ENCODE assay signal across 20 cellular contexts in genomic region chr10:24570658-24571426, GRCh38.
DNase-seq lines count a peak whose midpoint lies in the region; ATAC-seq, FAIRE-seq and TF ChIP-seq lines count a peak whose summit lies in the region.
"Had no signal": no experiment of that assay in that cellular context is flagged by ENCODE, and none has a peak within 500 bp of the region (broad histone marks: within the 10 kb centered on the region; RNA-seq: fewer than 3 reads in every experiment).

No MANE protein-coding gene starts in this region.

- no peaks in the 10 kb centered on the region for H3K36me3 ChIP-seq in CD8-positive, alpha-beta memory T cell (ENCODE audit: insufficient read depth, low read length)
- no peaks in the 10 kb centered on the region for H3K36me3 ChIP-seq in GM23338 (ENCODE audit: insufficient read depth)
- no peaks in the 10 kb centered on the region for H3K36me3 ChIP-seq in esophagus muscularis mucosa
- H3K36me3 ChIP-seq in trophoblast cell (ENCODE audit: control insufficient read depth in 1 of 2, insufficient read depth in 2 of 2, low read length in 2 of 2) = no peaks in the 10 kb centered on the region
- no peaks in the 10 kb centered on the region for H3K36me3 ChIP-seq in endodermal cell (ENCODE audit: control insufficient read depth, insufficient read depth, low read length)
- H3K36me3 ChIP-seq: BE2C had no signal

- no peaks in the 10 kb centered on the region for H3K9me2 ChIP-seq in GM23338 (ENCODE audit: insufficient read depth)

- no peak overlapping the region for H3K14ac ChIP-seq in trophoblast cell (ENCODE audit: low read length)

- peaks cover 20 to 58% of the 10 kb centered on the region in 2 donors for H3K27me3 Mint-ChIP-seq in CD8-positive, alpha-beta memory T cell
- H3K27me3 Mint-ChIP-seq in GM23338 (ENCODE audit: insufficient read depth, low read depth, poor library complexity) (peaks cover 7% of the 10 kb centered on the region), endodermal cell (ENCODE audit: insufficient read depth) (peaks cover 2% of the 10 kb centered on the region)

- H3K9me3 ChIP-seq in CD8-positive, alpha-beta memory T cell (ENCODE audit: low read length) = no peaks in the 10 kb centered on the region
- H3K9me3 ChIP-seq in esophagus muscularis mucosa (no peaks in the 10 kb centered on the region), trophoblast cell (ENCODE audit: insufficient read depth, low read depth, low read length) (no peaks in the 10 kb centered on the region), endodermal cell (ENCODE audit: control insufficient read depth, low read length) (no peaks in the 10 kb centered on the region)
- H3K9me3 ChIP-seq: A549, BE2C, Caco-2 had no signal

- H2BK5ac ChIP-seq in trophoblast cell (ENCODE audit: low read depth, low read length, poor library complexity) = no peak overlapping the region

- no peaks in the 10 kb centered on the region for H3K79me2 ChIP-seq in GM23338 (replicated peaks; ENCODE audit: insufficient read depth)
- H3K79me2 ChIP-seq in trophoblast cell (ENCODE audit: control insufficient read depth, insufficient read depth, low read length, poor library complexity) = no peaks in the 10 kb centered on the region

- H2AFZ ChIP-seq in GM23338 = no peak overlapping the region
- no peak overlapping the region for H2AFZ ChIP-seq in trophoblast cell (ENCODE audit: insufficient read depth, low read length, poor library complexity)

- H3K23ac ChIP-seq in trophoblast cell (ENCODE audit: low read length) = no peak overlapping the region

- intact Hi-C loops in esophagus muscularis mucosa (cut with DNase I) = no loop called here

- ATAC-seq in GM23338 = no peak
- ATAC-seq: A549; CD8-positive, alpha-beta T cell had no signal

- no peaks in the 10 kb centered on the region for H3K79me1 ChIP-seq in trophoblast cell (ENCODE audit: low read length)

- H3K4me3 Mint-ChIP-seq in CD8-positive, alpha-beta memory T cell = no peak overlapping the region
- no peak overlapping the region for H3K4me3 Mint-ChIP-seq in GM23338
- H3K4me3 Mint-ChIP-seq in endodermal cell = no peak overlapping the region
- H3K4me3 Mint-ChIP-seq: CD8-positive, alpha-beta T cell; H9; IgD-negative memory B cell had no signal

- H3K4me1 ChIP-seq in CD8-positive, alpha-beta memory T cell (ENCODE audit: insufficient read depth, low read length) = no peaks in the 10 kb centered on the region
- H3K4me1 ChIP-seq in GM23338 (ENCODE audit: insufficient read depth) (no peaks in the 10 kb centered on the region), esophagus muscularis mucosa (no peaks in the 10 kb centered on the region), trophoblast cell (ENCODE audit: control insufficient read depth in 1 of 2, insufficient read depth in 2 of 2, low read length in 2 of 2) (no peaks in the 10 kb centered on the region), endodermal cell (ENCODE audit: control insufficient read depth, insufficient read depth, low read length) (no peaks in the 10 kb centered on the region)
- H3K4me1 ChIP-seq: A549, BE2C had no signal

- H3K9ac ChIP-seq in trophoblast cell (ENCODE audit: low read length) (no peak overlapping the region), endodermal cell (ENCODE audit: extremely low read depth, low read length, poor library complexity, severe bottlenecking) (no peak overlapping the region)
- H3K9ac ChIP-seq: KMS-11 had no signal

- POLR2A ChIA-PET in CD8-positive, alpha-beta memory T cell (lab: Charles Lee) = no interaction called here

- no peak overlapping the region for H3K4ac ChIP-seq in trophoblast cell (ENCODE audit: low read depth, low read length)

- no peak overlapping the region for H2BK12ac ChIP-seq in trophoblast cell (ENCODE audit: low read length)

- no peak overlapping the region for H4K12ac ChIP-seq in trophoblast cell (ENCODE audit: low read depth, low read length)

- H3F3A ChIP-seq in GM23338 (replicated peaks; ENCODE audit: low read depth) = no peaks in the 10 kb centered on the region

- no peaks in the 10 kb centered on the region for H3K27me3 ChIP-seq in CD8-positive, alpha-beta memory T cell (ENCODE audit: insufficient read depth, low read length, poor library complexity, severe bottlenecking)
- H3K27me3 ChIP-seq in GM23338 (ENCODE audit: insufficient read depth) = no peaks in the 10 kb centered on the region
- peaks cover 0 to 8% (median 0%) of the 10 kb centered on the region in 4 donors for H3K27me3 ChIP-seq in esophagus muscularis mucosa
- no peaks in the 10 kb centered on the region for H3K27me3 ChIP-seq in trophoblast cell (ENCODE audit: insufficient read depth, low read length)
- no peaks in the 10 kb centered on the region for H3K27me3 ChIP-seq in endodermal cell (ENCODE audit: control insufficient read depth, insufficient read depth, low read length, poor library complexity, severe bottlenecking)
- H3K27me3 ChIP-seq: BE2C had no signal

- H4K8ac ChIP-seq in trophoblast cell (ENCODE audit: low read depth, low read length) = no peak overlapping the region

- H3K4me1 Mint-ChIP-seq in CD8-positive, alpha-beta memory T cell = peaks cover 0 to 9% (median 4%) of the 10 kb centered on the region in 3 donors
- H3K4me1 Mint-ChIP-seq in GM23338 = peaks cover 12% of the 10 kb centered on the region
- H3K4me1 Mint-ChIP-seq in endodermal cell = peaks cover 5% of the 10 kb centered on the region

- peak overlapping the region; percentile 67 for H3K27ac ChIP-seq in CD8-positive, alpha-beta memory T cell (ENCODE audit: low read depth, low read length)
- H3K27ac ChIP-seq in GM23338 (ENCODE audit: low read depth) (no peak overlapping the region), esophagus muscularis mucosa (replicated peaks in 1 of 4) (no peak overlapping the region), trophoblast cell (ENCODE audit: low read depth, low read length) (no peak overlapping the region), endodermal cell (ENCODE audit: low read depth, low read length) (no peak overlapping the region)
- H3K27ac ChIP-seq: A549, C4-2B, HL-60, KMS-11 had no signal

- no peak for FAIRE-seq in H54 (lab: Jason Lieb, UNC)
- FAIRE-seq: A549, GM12892 had no signal

- CTCF ChIA-PET in CD8-positive, alpha-beta memory T cell (lab: Charles Lee) = no interaction called here

- no peak overlapping the region for H2BK120ac ChIP-seq in trophoblast cell (ENCODE audit: insufficient read depth, low read length, poor library complexity)

- no peak overlapping the region for H3K27ac Mint-ChIP-seq in CD8-positive, alpha-beta memory T cell
- H3K27ac Mint-ChIP-seq in GM23338 (no peak overlapping the region; the same call in 1 of the 2 replicates), endodermal cell (no peak overlapping the region)
- H3K27ac Mint-ChIP-seq: CD8-positive, alpha-beta T cell; H9; IgD-negative memory B cell had no signal

- H4K91ac ChIP-seq in trophoblast cell (ENCODE audit: low read depth, low read length) = no peak overlapping the region

- TF ChIP-seq POLR2A in esophagus muscularis mucosa (IDR thresholded peaks at IDR 0.05; ENCODE audit: low read depth) (no peak), H54 (IDR thresholded peaks at IDR 0.05; ENCODE audit: low read depth, low read length) (no peak)

- no peaks in the 10 kb centered on the region for H3K9me3 Mint-ChIP-seq in CD8-positive, alpha-beta memory T cell
- H3K9me3 Mint-ChIP-seq in GM23338 (peaks cover 5% of the 10 kb centered on the region; the same call in 2 of the 3 replicates), endodermal cell (no peaks in the 10 kb centered on the region)
- H3K9me3 Mint-ChIP-seq: CD8-positive, alpha-beta T cell; IgD-negative memory B cell had no signal

- H2AK5ac ChIP-seq in trophoblast cell (ENCODE audit: low read length) = no peak overlapping the region

- H3K4me3 ChIP-seq in CD8-positive, alpha-beta memory T cell (ENCODE audit: low read length) = no peak overlapping the region
- H3K4me3 ChIP-seq in GM23338 (no peak overlapping the region), esophagus muscularis mucosa (no peak overlapping the region), trophoblast cell (ENCODE audit: low read depth, low read length) (no peak overlapping the region), endodermal cell (ENCODE audit: low read length) (no peak overlapping the region)
- H3K4me3 ChIP-seq: A549 had no signal

- no peak for DNase-seq in CD8-positive, alpha-beta memory T cell
- DNase-seq in GM23338 (ENCODE audit: low spot score) (peak; percentile 17), esophagus muscularis mucosa (ENCODE audit: extremely low spot score) (peak; percentile 89), trophoblast cell (peak; percentile 82 to 88), H54 (ENCODE audit: insufficient read length, low spot score) (no peak), UCSD-AML1 (lab: John Stamatoyannopoulos, UW; ENCODE audit: unreplicated experiment) (no peak), GM20000 (ENCODE audit: low spot score) (no peak), endodermal cell (no peak)
- DNase-seq: BE2C; Caco-2; CD8-positive, alpha-beta T cell; DND-41; GDM1; H9 had no signal

- no peak for TF ChIP-seq CTCF in GM23338 (conservative IDR thresholded peaks at IDR 0.05; ENCODE audit: low read depth in 2 of 2)
- TF ChIP-seq CTCF in esophagus muscularis mucosa (IDR thresholded peaks at IDR 0.05) = no peak
- TF ChIP-seq CTCF in GM20000 (IDR thresholded peaks at IDR 0.05; ENCODE audit: extremely low read depth, missing control alignments) = no peak
- TF ChIP-seq CTCF in endodermal cell (conservative IDR thresholded peaks at IDR 0.05) = no peak

- no peak for TF ChIP-seq EP300 in esophagus muscularis mucosa (IDR thresholded peaks at IDR 0.05)

- 93% methylated on average over 8 of the region's 9 CpGs for WGBS in esophagus muscularis mucosa
- WGBS in trophoblast cell (ENCODE audit: extremely low coverage, insufficient coverage, insufficient read length) = no CpG with 5 or more reads among the region's 9 CpGs
- WGBS in endodermal cell (ENCODE audit: insufficient coverage in 1 of 2, insufficient read length in 1 of 2), 2 experiments = 92 to 94% methylated on average over 8 to 9 of the region's 9 CpGs

- H3K4me2 ChIP-seq in GM23338 (no peak overlapping the region), trophoblast cell (ENCODE audit: low read length) (no peak overlapping the region)
- H3K4me2 ChIP-seq: A549, KMS-11 had no signal

- H3K36me3 Mint-ChIP-seq in CD8-positive, alpha-beta memory T cell = peaks cover 0 to 3% (median 0%) of the 10 kb centered on the region in 3 donors
- H3K36me3 Mint-ChIP-seq in GM23338 (ENCODE audit: low read depth) (no peaks in the 10 kb centered on the region; the same call in 2 of the 3 replicates), endodermal cell (ENCODE audit: low read depth) (no peaks in the 10 kb centered on the region)
- H3K36me3 Mint-ChIP-seq: CD8-positive, alpha-beta T cell had no signal

- no peaks in the 10 kb centered on the region for H4K20me1 ChIP-seq in GM23338 (replicated peaks; ENCODE audit: insufficient read depth)

- H3K18ac ChIP-seq in trophoblast cell (ENCODE audit: low read length) = no peak overlapping the region

TF ChIP-seq in GM23338, 12 proteins besides CTCF, POLR2A, EP300 and RAD21 (continues in another document):
- TF ChIP-seq CREB1 (CRISPR knock-in tag; IDR thresholded peaks at IDR 0.05; ENCODE audit: low read depth) = no peak
- TF ChIP-seq EZH2phosphoT487 (IDR thresholded peaks at IDR 0.05; ENCODE audit: unreplicated experiment) = no peak
- no peak for TF ChIP-seq NANOG (IDR thresholded peaks at IDR 0.05; ENCODE audit: borderline replicate concordance)
- TF ChIP-seq ZNF114 (CRISPR knock-in tag; IDR thresholded peaks at IDR 0.05) = no peak

Comparison
In these comparisons a context has a peak if more than half of its experiments do, and no peak if none do; other contexts are left out.
1. DNase-seq: peak in GM23338 (single experiment), esophagus muscularis mucosa (single experiment) and trophoblast cell (2 of 2); none in CD8-positive, alpha-beta memory T cell (0 of 5), H54 (single experiment), UCSD-AML1 (single experiment), GM20000 (single experiment) and endodermal cell (single experiment).